8 cellular contexts compared by ENCODE assay signal in genomic region chr5:80246995-80247729, GRCh38. TPM values are rescaled to one million over a fixed set of nuclear protein-coding genes. Genes with fewer than 3 reads are reported as not detected.
DNase-seq lines count a peak whose midpoint lies in the region; ATAC-seq, FAIRE-seq and TF ChIP-seq lines count a peak whose summit lies in the region.

No MANE protein-coding gene starts in this region.

- TF ChIP-seq CTCF in HepG2 (CRISPR knock-in tag; IDR thresholded peaks at IDR 0.05) (no peak), suprapubic skin (IDR thresholded peaks at IDR 0.05) (no peak)

- peaks cover 6% of the 10 kb centered on the region for H4K20me1 ChIP-seq in HepG2 (ENCODE audit: insufficient read depth, low read length)

- FAIRE-seq in HepG2 (lab: Jason Lieb, UNC), result no peak

- DNase-seq in Caki2 (ENCODE audit: low read depth) (peak; percentile 92), HepG2 (ENCODE audit: low spot score) (peak; percentile 73), suprapubic skin (ENCODE audit: low spot score in 2 of 2) (no peak), Ammon's horn (ENCODE audit: low spot score) (no peak)
- peak; percentile 56 for DNase-seq in T-helper 2 cell treated with Interferon-gamma antibody and Interleukin-4, amounts not matched to agents 5 μg/mL and 100 μg/mL, for 36 hours (ENCODE audit: low spot score)
- peak; percentile 27 for DNase-seq in central memory CD4-positive, alpha-beta T cell

- H3K4me2 ChIP-seq in HepG2 (ENCODE audit: low read depth, low read length), result peak overlapping the region; percentile 55

- H3K36me3 ChIP-seq in HUES64 (ENCODE audit: insufficient read depth, low read length) (peaks cover 14% of the 10 kb centered on the region), HepG2 (replicated peaks in 1 of 2; ENCODE audit: control insufficient read depth in 1 of 2, insufficient read depth in 2 of 2, low read length in 2 of 2) (peaks cover 0 to 6% of the 10 kb centered on the region in 2 experiments; a peak in 2 of 5 replicates), suprapubic skin (no peaks in the 10 kb centered on the region)

- peaks cover 49% of the 10 kb centered on the region for H3K4me1 Mint-ChIP-seq in T-helper 2 cell treated with Interferon-gamma antibody and Interleukin-4, amounts not matched to agents 5 μg/mL and 100 μg/mL, for 36 hours (ENCODE audit: low read depth)

- CTCF ChIA-PET in HepG2 (lab: Yijun Ruan, JAX; ENCODE audit: low intra/inter-chr PET ratio, low total read pairs), result no interaction called here

- H3K4me3 ChIP-seq in HUES64 (ENCODE audit: low read length), result peak overlapping the region; percentile 29
- no peak overlapping the region for H3K4me3 ChIP-seq in HepG2 (replicated peaks in 1 of 3; ENCODE audit: insufficient read depth in 1 of 3, low read depth in 2 of 3, low read length in 3 of 3)
- peak overlapping the region; percentile 10 for H3K4me3 ChIP-seq in suprapubic skin

- H3K9ac ChIP-seq in HUES64 (ENCODE audit: low read depth, low read length), result peak overlapping the region; percentile 51; the same call in 1 of the 2 replicates
- H3K9ac ChIP-seq in HepG2 (ENCODE audit: insufficient read depth, low read depth, low read length), result 0 out of 2 replicates have a peak overlapping the region, but pooled peaks have one; percentile 26

- H3K27me3 ChIP-seq in HUES64 (ENCODE audit: insufficient read depth, low read length) (no peaks in the 10 kb centered on the region), HepG2 (ENCODE audit: control insufficient read depth in 1 of 2, insufficient read depth in 2 of 2, low read length in 2 of 2) (no peaks in the 10 kb centered on the region), suprapubic skin (no peaks in the 10 kb centered on the region)

- peaks cover 54% of the 10 kb centered on the region for H3K36me3 Mint-ChIP-seq in T-helper 2 cell treated with Interferon-gamma antibody and Interleukin-4, amounts not matched to agents 5 μg/mL and 100 μg/mL, for 36 hours (ENCODE audit: low read depth)

- ATAC-seq in GM21717 (IDR thresholded peaks at IDR 0.05; ENCODE audit: unreplicated experiment) (peak; percentile 87), HepG2 (peak; percentile 88)

- H3K4me3 Mint-ChIP-seq in T-helper 2 cell treated with Interferon-gamma antibody and Interleukin-4, amounts not matched to agents 5 μg/mL and 100 μg/mL, for 36 hours, result peak overlapping the region; percentile 69

- H3K4me1 ChIP-seq in HUES64 (ENCODE audit: insufficient read depth, low read length) (peaks cover 51% of the 10 kb centered on the region), HepG2 (ENCODE audit: insufficient read depth, low read length) (peaks cover 70% of the 10 kb centered on the region), suprapubic skin (peaks cover 53% of the 10 kb centered on the region)

- no peaks in the 10 kb centered on the region for H3K27me3 Mint-ChIP-seq in T-helper 2 cell treated with Interferon-gamma antibody and Interleukin-4, amounts not matched to agents 5 μg/mL and 100 μg/mL, for 36 hours (ENCODE audit: low read depth)

- H3K9me3 ChIP-seq in HUES64 (ENCODE audit: insufficient read depth, low read depth, low read length), result peaks cover 9% of the 10 kb centered on the region
- peaks cover 9% of the 10 kb centered on the region for H3K9me3 ChIP-seq in HepG2 (ENCODE audit: low read length)
- H3K9me3 ChIP-seq in suprapubic skin, result no peaks in the 10 kb centered on the region

- no peak for TF ChIP-seq RAD21 in HepG2 (CRISPR knock-in tag; IDR thresholded peaks at IDR 0.05)

- in situ Hi-C loops in Caki2 (cut with HindIII; ENCODE audit: low pct_unique_long_range_greater_than_20kb, low sequenced_read_pairs) (no loop called here), HepG2 (cut with HindIII; ENCODE audit: extremely low pct_ligation_motif_present, low pct_unique_long_range_greater_than_20kb) (no loop called here)

- H2AFZ ChIP-seq in HepG2 (ENCODE audit: low read length), result no peak overlapping the region

- intact Hi-C loops in HepG2 (cut with micrococcal nuclease; ENCODE audit: unreplicated experiment), result loop anchor here (2.0 kb wide), 1 partner anchor 42 kb away; no protein-coding TSS in a partner anchor

- TF ChIP-seq EP300 in HepG2 (IDR thresholded peaks at IDR 0.05; ENCODE audit: low read depth in 2 of 2, low read length in 2 of 2), result no peak
- TF ChIP-seq EP300 in HepG2 (CRISPR knock-in tag; IDR thresholded peaks at IDR 0.05; ENCODE audit: borderline replicate concordance), result no peak
- no peak for TF ChIP-seq EP300 in suprapubic skin (IDR thresholded peaks at IDR 0.05)

- no TSS peak for BruUV-seq in HepG2 (replicated peaks; lab: Mats Ljungman, UMichigan)

- peak overlapping the region; percentile 89 for H3K27ac ChIP-seq in HUES64 (ENCODE audit: low read depth, low read length)
- peak overlapping the region; percentile 62 for H3K27ac ChIP-seq in HepG2 (ENCODE audit: extremely low read length, insufficient read depth, low read length)
- peak overlapping the region; percentile 80 for H3K27ac ChIP-seq in suprapubic skin

- peaks cover 12% of the 10 kb centered on the region for H3K9me3 Mint-ChIP-seq in T-helper 2 cell treated with Interferon-gamma antibody and Interleukin-4, amounts not matched to agents 5 μg/mL and 100 μg/mL, for 36 hours

- TF ChIP-seq POLR2A in HepG2 (IDR thresholded peaks at IDR 0.05; ENCODE audit: insufficient read depth in 1 of 2, low read depth in 2 of 2, low read length in 2 of 2) (peak in 1 of 2 experiments; percentile 54; a peak in 1 of 4 replicates), suprapubic skin (IDR thresholded peaks at IDR 0.05) (no peak)

- peak overlapping the region; percentile 81 for H3K27ac Mint-ChIP-seq in T-helper 2 cell treated with Interferon-gamma antibody and Interleukin-4, amounts not matched to agents 5 μg/mL and 100 μg/mL, for 36 hours

- peaks cover 87% of the 10 kb centered on the region for H3K79me2 ChIP-seq in HepG2 (ENCODE audit: insufficient read depth, low read length)

- 11% methylated on average over 6 of the region's 6 CpGs for WGBS in HUES64
- 40% methylated on average over 6 of the region's 6 CpGs for WGBS in HepG2 (ENCODE audit: low lambda C conversion rate)
- WGBS in suprapubic skin, result 10% methylated on average over 6 of the region's 6 CpGs

- POLR2A ChIA-PET in HepG2 (lab: Yijun Ruan, JAX), result interaction anchor here (0.7 to 4.3 kb wide), 6 partner anchors 9 to 141 kb away, joined by 3 to 48 read pairs (median 4); partner anchors contain the start of gene SERINC5

TF ChIP-seq in HepG2, 621 proteins besides CTCF, POLR2A, EP300 and RAD21 (continues in another document):
- TF ChIP-seq BHLHE40 (IDR thresholded peaks at IDR 0.05; ENCODE audit: low read length), result 0 out of 2 replicates have a peak, but pooled peaks have one; percentile 19
- peak; percentile 94 for TF ChIP-seq FOSL2 (CRISPR knock-in tag; IDR thresholded peaks at IDR 0.05)
- 0 out of 2 replicates have a peak, but pooled peaks have one; percentile 28 for TF ChIP-seq MIXL1 (CRISPR knock-in tag; IDR thresholded peaks at IDR 0.05)
- TF ChIP-seq RARG (CRISPR knock-in tag; IDR thresholded peaks at IDR 0.05; ENCODE audit: low read depth), result no peak
- TF ChIP-seq ARHGAP35 (CRISPR knock-in tag; IDR thresholded peaks at IDR 0.05; ENCODE audit: borderline replicate concordance), result no peak
- TF ChIP-seq GPN1 (CRISPR knock-in tag; IDR thresholded peaks at IDR 0.05; ENCODE audit: borderline replicate concordance), result no peak
- TF ChIP-seq CCAR2 (optimal IDR thresholded peaks at IDR 0.05; ENCODE audit: low read depth, low read length), result no peak
- TF ChIP-seq ZMAT3 (CRISPR knock-in tag; conservative IDR thresholded peaks at IDR 0.05), result no peak
- TF ChIP-seq TFAP4 (IDR thresholded peaks at IDR 0.05; ENCODE audit: borderline replicate concordance, low read depth), result peak; percentile 53; the same call in 1 of the 2 replicates
- no peak for TF ChIP-seq ZEB1 (IDR thresholded peaks at IDR 0.05; ENCODE audit: insufficient replicate concordance, low read depth)
- TF ChIP-seq NFE2 (CRISPR knock-in tag; IDR thresholded peaks at IDR 0.05), result no peak
- no peak for TF ChIP-seq ZNF782 (CRISPR knock-in tag; IDR thresholded peaks at IDR 0.05; ENCODE audit: borderline replicate concordance)

RNA-seq across cellular contexts. Expression of gene SERINC5, which starts 8.7 kb away (rescaled TPM):
- total RNA-seq in Caki2 (2014; rRNA removed; shearing (Covaris generic); ENCODE audit: low replicate concordance), result 19.4 and 19.9 TPM in 2 replicates
- polyA plus RNA-seq in HUES64 (2013, experiment 1 of 2), result 33.9 TPM
- polyA plus RNA-seq in HUES64 (2013, experiment 2 of 2), result 37.5 TPM
- total RNA-seq in HepG2 (2016; rRNA removed; fragmentation: Illumina TruSeq; extraction: Trizol) (22.8 and 23.1 TPM in 2 replicates), suprapubic skin (10 to 100 TPM; 53.8 to 68.8 (median 62.5) TPM)
- total RNA-seq in HepG2 (2016; cell fraction: cytosol; rRNA removed; fragmentation: Illumina TruSeq; extraction: Trizol; ENCODE audit: low read depth), result 5.4 and 6.5 TPM in 2 replicates
- 21.5 and 23.8 TPM in 2 replicates for total RNA-seq in HepG2 (2016; cell fraction: insoluble cytoplasmic fraction; rRNA removed; fragmentation: Illumina TruSeq; extraction: Trizol)
- total RNA-seq in HepG2 (2016; cell fraction: membrane; rRNA removed; fragmentation: Illumina TruSeq; extraction: Trizol), result 9.0 and 9.4 TPM in 2 replicates
- total RNA-seq in HepG2 (2016; cell fraction: nucleus; rRNA removed; fragmentation: Illumina TruSeq; extraction: Trizol), result 33.8 and 36.7 TPM in 2 replicates
- 17.3 TPM in 2 replicates for polyA plus RNA-seq in HepG2 (2011; rRNA removed)
- polyA plus RNA-seq in HepG2 (2011; cell fraction: cytosol; rRNA removed), result 12.6 and 17.2 TPM in 2 replicates
- polyA plus RNA-seq in HepG2 (2011; cell fraction: nucleus; rRNA removed), result 7.1 and 8.9 TPM in 2 replicates
- polyA plus RNA-seq in HepG2 (2012), result 19.5 and 21.6 TPM in 2 replicates
- 0.84 and 0.86 TPM in 2 replicates for polyA plus RNA-seq in HepG2 (2016; cell fraction: cytosol; fragmentation: Illumina TruSeq; extraction: Trizol; ENCODE audit: low read depth)
- polyA plus RNA-seq in HepG2 (2016; cell fraction: insoluble cytoplasmic fraction; fragmentation: Illumina TruSeq; extraction: Trizol; ENCODE audit: low read depth), result 9.7 and 9.9 TPM in 2 replicates
- polyA plus RNA-seq in HepG2 (2016; cell fraction: membrane; fragmentation: Illumina TruSeq; extraction: Trizol; ENCODE audit: low read depth), result 2.2 and 3.1 TPM in 2 replicates
- polyA plus RNA-seq in HepG2 (2016; cell fraction: nucleus; fragmentation: Illumina TruSeq; extraction: Trizol; ENCODE audit: insufficient read depth, low read depth), result 20.5 and 22.1 TPM in 2 replicates
- 6.4 and 56.6 TPM in 2 replicates for polyA minus RNA-seq in HepG2 (2011; rRNA and poly(A)+ RNA removed; ENCODE audit: low replicate concordance)
- polyA minus RNA-seq in HepG2 (2011; cell fraction: cytosol; rRNA and poly(A)+ RNA removed), result 25.1 and 29.5 TPM in 2 replicates
- polyA minus RNA-seq in HepG2 (2011; cell fraction: nucleus; rRNA and poly(A)+ RNA removed), result 22.3 and 25.4 TPM in 2 replicates

Comparison
In these comparisons a context has a peak if more than half of its experiments do, and no peak if none do; other contexts are left out.
1. DNase-seq: peak in Caki2 (single experiment), T-helper 2 cell treated with Interferon-gamma antibody and Interleukin-4, amounts not matched to agents 5 μg/mL and 100 μg/mL, for 36 hours (single experiment), central memory CD4-positive, alpha-beta T cell (single experiment) and HepG2 (single experiment); none in suprapubic skin (0 of 2) and Ammon's horn (single experiment).
2. H3K4me3 ChIP-seq: peak in HUES64 (single experiment) and suprapubic skin (single experiment); none in HepG2 (0 of 3).
3. Peak in every context shown above with its lines, with median percentiles within 50 percentile points of each other: H3K27ac ChIP-seq.